In the genomic region with DNA sequence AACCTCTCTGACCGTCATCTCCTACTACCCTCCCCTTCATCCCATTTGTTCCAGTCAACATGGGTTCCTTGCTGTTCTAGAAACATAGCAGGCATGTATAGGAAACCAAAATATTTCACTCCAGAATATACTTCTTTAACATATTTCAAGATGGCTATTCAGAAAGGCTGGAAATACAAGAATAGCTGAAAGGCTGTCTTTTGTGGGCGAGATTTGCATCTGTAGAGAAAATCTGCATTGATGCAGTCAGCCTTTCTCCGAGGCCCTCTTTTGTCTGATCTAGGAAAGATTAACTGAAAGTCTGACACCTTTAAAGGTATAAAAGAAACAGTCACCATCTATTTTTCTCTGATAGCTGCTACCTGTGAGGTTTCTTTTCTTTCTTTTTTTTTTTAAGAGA, we compare ENCODE assay signal across 7 cellular contexts.
"Had no signal": no experiment of that assay in that cellular context is flagged by ENCODE, and none has a peak within 500 bp of the region (broad histone marks: within the 10 kb centered on the region; RNA-seq: fewer than 3 reads in every experiment).

No MANE protein-coding gene starts in this region.

- ATAC-seq: K562 had no signal

- H3K27ac ChIP-seq: GM23248 had no signal

- DNase-seq: GM23248, H7, HCEC 1CT, IMR-90, KG1 had no signal

- H3K9ac ChIP-seq: GM23248 had no signal

- H2AFZ ChIP-seq: GM23248 had no signal

- FAIRE-seq: HTR-8/SVneo, K562 had no signal

- H3K4me3 ChIP-seq: GM23248, K562 had no signal
